21 cellular contexts compared by ENCODE assay signal in genomic region chr1:44693159-44693558, GRCh38. TPM values are rescaled to one million over a fixed set of nuclear protein-coding genes. Genes with fewer than 3 reads are reported as not detected.
DNase-seq lines count a peak whose midpoint lies in the region; ATAC-seq and TF ChIP-seq lines count a peak whose summit lies in the region.
"Had no signal": no experiment of that assay in that cellular context is flagged by ENCODE, and none has a peak within 500 bp of the region (broad histone marks: within the 10 kb centered on the region; RNA-seq: fewer than 3 reads in every experiment).

No MANE protein-coding gene starts in this region.

- CTCF ChIA-PET in activated CD8-positive, alpha-beta T cell treated with anti-CD3 and anti-CD28 coated beads for 36 hours (lab: Charles Lee): interaction anchor here (0.8 to 0.9 kb wide), 2 partner anchors 25 to 38 kb away, joined by 3 to 4 read pairs; no protein-coding TSS in a partner anchor

- H3K27me3 Mint-ChIP-seq in activated T-cell treated with anti-CD3 and anti-CD28 coated beads, Interleukin-2, amount 50 U/mL, for 72 hours (ENCODE audit: low read depth): no peaks in the 10 kb centered on the region
- H3K27me3 Mint-ChIP-seq in activated T-cell treated with anti-CD3 and anti-CD28 coated beads, Interleukin-2, amount 50 U/mL, for 4 hours (ENCODE audit: low read depth): peaks cover 4% of the 10 kb centered on the region
- no peaks in the 10 kb centered on the region for H3K27me3 Mint-ChIP-seq in activated CD8-positive, alpha-beta T cell treated with anti-CD3 and anti-CD28 coated beads for 36 hours
- no peaks in the 10 kb centered on the region for H3K27me3 Mint-ChIP-seq in stimulated activated naive CD8-positive, alpha-beta T cell treated with anti-CD3 and anti-CD28 coated beads, Interleukin-15, amount 100 ng/mL, for 72 hours

- H3K27ac Mint-ChIP-seq in activated T-cell treated with anti-CD3 and anti-CD28 coated beads, Interleukin-2, amount 50 U/mL, for 72 hours: no peak overlapping the region
- H3K27ac Mint-ChIP-seq in activated CD8-positive, alpha-beta T cell treated with anti-CD3 and anti-CD28 coated beads for 36 hours: no peak overlapping the region
- peak overlapping the region; percentile 36 to 54 for H3K27ac Mint-ChIP-seq in stimulated activated naive CD8-positive, alpha-beta T cell treated with anti-CD3 and anti-CD28 coated beads, Interleukin-15, amount 100 ng/mL, for 72 hours
- H3K27ac Mint-ChIP-seq: CD4-positive, alpha-beta T cell had no signal

- peak; percentile 64 to 69 for ATAC-seq in activated T-cell treated with anti-CD3 and anti-CD28 coated beads, Interleukin-2, amount 50 U/mL, for 72 hours (replicated peaks in 1 of 2)
- ATAC-seq in activated T-cell treated with anti-CD3 and anti-CD28 coated beads, Interleukin-2, amount 50 U/mL, for 4 hours: no peak
- peak; percentile 83 for ATAC-seq in activated CD8-positive, alpha-beta T cell treated with anti-CD3 and anti-CD28 coated beads for 36 hours
- peak; percentile 83 for ATAC-seq in stimulated activated naive CD8-positive, alpha-beta T cell treated with anti-CD3 and anti-CD28 coated beads, Interleukin-15, amount 100 ng/mL, for 72 hours
- ATAC-seq in GM18858 (IDR thresholded peaks at IDR 0.05; ENCODE audit: unreplicated experiment): no peak
- ATAC-seq: heart right ventricle, right lobe of liver had no signal

- intact Hi-C loops in activated CD8-positive, alpha-beta T cell treated with anti-CD3 and anti-CD28 coated beads for 36 hours (cut with micrococcal nuclease): no loop called here

- TF ChIP-seq CTCF in activated CD8-positive, alpha-beta T cell treated with anti-CD3 and anti-CD28 coated beads for 36 hours (IDR thresholded peaks at IDR 0.05): no peak

- H3K36me3 Mint-ChIP-seq in activated T-cell treated with anti-CD3 and anti-CD28 coated beads, Interleukin-2, amount 50 U/mL, for 72 hours (ENCODE audit: insufficient read depth in 2 of 2): no peaks in the 10 kb centered on the region
- peaks cover 2% of the 10 kb centered on the region for H3K36me3 Mint-ChIP-seq in activated T-cell treated with anti-CD3 and anti-CD28 coated beads, Interleukin-2, amount 50 U/mL, for 4 hours (ENCODE audit: insufficient read depth)
- no peaks in the 10 kb centered on the region for H3K36me3 Mint-ChIP-seq in activated CD8-positive, alpha-beta T cell treated with anti-CD3 and anti-CD28 coated beads for 36 hours (ENCODE audit: low read depth)
- H3K36me3 Mint-ChIP-seq: naive B cell had no signal

- H3K4me3 Mint-ChIP-seq in activated T-cell treated with anti-CD3 and anti-CD28 coated beads, Interleukin-2, amount 50 U/mL, for 72 hours: no peak overlapping the region
- no peak overlapping the region for H3K4me3 Mint-ChIP-seq in activated T-cell treated with anti-CD3 and anti-CD28 coated beads, Interleukin-2, amount 50 U/mL, for 4 hours
- H3K4me3 Mint-ChIP-seq in activated CD8-positive, alpha-beta T cell treated with anti-CD3 and anti-CD28 coated beads for 36 hours: no peak overlapping the region
- H3K4me3 Mint-ChIP-seq in stimulated activated naive CD8-positive, alpha-beta T cell treated with anti-CD3 and anti-CD28 coated beads, Interleukin-15, amount 100 ng/mL, for 72 hours: no peak overlapping the region
- H3K4me3 Mint-ChIP-seq: CD4-positive, alpha-beta T cell; central memory CD8-positive, alpha-beta T cell had no signal

- peaks cover 38% of the 10 kb centered on the region for H3K4me1 Mint-ChIP-seq in activated T-cell treated with anti-CD3 and anti-CD28 coated beads, Interleukin-2, amount 50 U/mL, for 72 hours (ENCODE audit: low read depth)
- peaks cover 22% of the 10 kb centered on the region for H3K4me1 Mint-ChIP-seq in activated T-cell treated with anti-CD3 and anti-CD28 coated beads, Interleukin-2, amount 50 U/mL, for 4 hours (ENCODE audit: low read depth)
- H3K4me1 Mint-ChIP-seq in activated CD8-positive, alpha-beta T cell treated with anti-CD3 and anti-CD28 coated beads for 36 hours (ENCODE audit: low read depth): peaks cover 40% of the 10 kb centered on the region
- H3K4me1 Mint-ChIP-seq in stimulated activated naive CD8-positive, alpha-beta T cell treated with anti-CD3 and anti-CD28 coated beads, Interleukin-15, amount 100 ng/mL, for 72 hours: peaks cover 39% of the 10 kb centered on the region

- POLR2A ChIA-PET in activated CD8-positive, alpha-beta T cell treated with anti-CD3 and anti-CD28 coated beads for 36 hours (lab: Charles Lee): interaction anchor here (3.3 to 6.9 kb wide), 2 partner anchors 29 to 38 kb away, joined by 12 to 58 read pairs; partner anchors contain the start of gene RNU5D-1

- peak in 1 of 2 donors; percentile 21 for DNase-seq in activated T-cell treated with anti-CD3 and anti-CD28 coated beads, Interleukin-2, amount 50 U/mL, for 72 hours
- DNase-seq in activated T-cell treated with anti-CD3 and anti-CD28 coated beads, Interleukin-2, amount 50 U/mL, for 4 hours: no peak
- peak; percentile 56 for DNase-seq in activated CD8-positive, alpha-beta T cell treated with anti-CD3 and anti-CD28 coated beads for 36 hours
- peak in 1 of 2 donors; percentile 42 for DNase-seq in stimulated activated naive CD8-positive, alpha-beta T cell treated with anti-CD3 and anti-CD28 coated beads, Interleukin-15, amount 100 ng/mL, for 72 hours
- DNase-seq in islet precursor cell: no peak
- DNase-seq: ACHN; activated effector memory CD4-positive, alpha-beta T cell treated with anti-CD3 and anti-CD28 coated beads, Interleukin-2, amount 50 U/mL, for 16 hours; anterior cingulate cortex; CD4-positive, alpha-beta T cell; DMS53; effector CD8-positive, alpha-beta T cell; heart right ventricle; naive B cell; NCI-H1436; NCI-H774; right lobe of liver; stimulated activated CD4-positive, alpha-beta T cell treated with anti-CD3 and anti-CD28 coated beads, Interleukin-2, amount 100 ng/mL, for 24 hours had no signal

- H3K9me3 Mint-ChIP-seq in activated T-cell treated with anti-CD3 and anti-CD28 coated beads, Interleukin-2, amount 50 U/mL, for 72 hours: no peaks in the 10 kb centered on the region
- no peaks in the 10 kb centered on the region for H3K9me3 Mint-ChIP-seq in activated T-cell treated with anti-CD3 and anti-CD28 coated beads, Interleukin-2, amount 50 U/mL, for 4 hours
- no peaks in the 10 kb centered on the region for H3K9me3 Mint-ChIP-seq in activated CD8-positive, alpha-beta T cell treated with anti-CD3 and anti-CD28 coated beads for 36 hours
- H3K9me3 Mint-ChIP-seq in stimulated activated naive CD8-positive, alpha-beta T cell treated with anti-CD3 and anti-CD28 coated beads, Interleukin-15, amount 100 ng/mL, for 72 hours: no peaks in the 10 kb centered on the region
- H3K9me3 Mint-ChIP-seq: CD4-positive, alpha-beta T cell; central memory CD8-positive, alpha-beta T cell; naive B cell had no signal

RNA-seq across cellular contexts. Expression of gene ARMH1, which starts 18.6 kb away (rescaled TPM):
- total RNA-seq in activated T-cell treated with anti-CD3 and anti-CD28 coated beads, Interleukin-2, amount 50 U/mL, for 72 hours: 100 to 1,000 TPM; 108 to 123 TPM
- 10 to 100 TPM; 29.4 to 57.2 (median 49.5) TPM for total RNA-seq in activated T-cell treated with anti-CD3 and anti-CD28 coated beads, Interleukin-2, amount 50 U/mL, for 4 hours
- 100 to 1,000 TPM; 162 to 165 TPM for total RNA-seq in activated CD8-positive, alpha-beta T cell treated with anti-CD3 and anti-CD28 coated beads for 36 hours

RNA-seq across cellular contexts. Expression of gene TMEM53, which starts 18.9 kb away (rescaled TPM):
- total RNA-seq in activated T-cell treated with anti-CD3 and anti-CD28 coated beads, Interleukin-2, amount 50 U/mL, for 72 hours: 1 to 10 TPM; 3.8 to 4.5 TPM
- total RNA-seq in activated T-cell treated with anti-CD3 and anti-CD28 coated beads, Interleukin-2, amount 50 U/mL, for 4 hours: 1 to 10 TPM; 1.8 to 3.6 (median 2.2) TPM
- 1 to 10 TPM; 2.3 to 3.5 TPM for total RNA-seq in activated CD8-positive, alpha-beta T cell treated with anti-CD3 and anti-CD28 coated beads for 36 hours

RNA-seq across cellular contexts. Expression of gene RNU5D-1, which starts 37.8 kb away (rescaled TPM):
- total RNA-seq in activated T-cell treated with anti-CD3 and anti-CD28 coated beads, Interleukin-2, amount 50 U/mL, for 72 hours: not detected
- not detected for total RNA-seq in activated T-cell treated with anti-CD3 and anti-CD28 coated beads, Interleukin-2, amount 50 U/mL, for 4 hours
- total RNA-seq in activated CD8-positive, alpha-beta T cell treated with anti-CD3 and anti-CD28 coated beads for 36 hours: not detected
- total RNA-seq: CD4-positive, alpha-beta T cell; heart right ventricle; lung microvascular endothelial cell; osteocyte; right lobe of liver had no signal

RNA-seq across cellular contexts. Expression of gene KIF2C, which starts 46.5 kb away (rescaled TPM):
- 100 to 1,000 TPM; 134 to 147 TPM for total RNA-seq in activated T-cell treated with anti-CD3 and anti-CD28 coated beads, Interleukin-2, amount 50 U/mL, for 72 hours
- total RNA-seq in activated T-cell treated with anti-CD3 and anti-CD28 coated beads, Interleukin-2, amount 50 U/mL, for 4 hours: 1 to 10 TPM; 5.0 to 8.1 (median 8.1) TPM
- 10 to 100 TPM; 92.6 to 95.0 TPM for total RNA-seq in activated CD8-positive, alpha-beta T cell treated with anti-CD3 and anti-CD28 coated beads for 36 hours

Comparison
In these comparisons a context has a peak if more than half of its experiments do, and no peak if none do; other contexts are left out.
1. ATAC-seq: peak in activated T-cell treated with anti-CD3 and anti-CD28 coated beads, Interleukin-2, amount 50 U/mL, for 72 hours (2 of 2), activated CD8-positive, alpha-beta T cell treated with anti-CD3 and anti-CD28 coated beads for 36 hours (single experiment) and stimulated activated naive CD8-positive, alpha-beta T cell treated with anti-CD3 and anti-CD28 coated beads, Interleukin-15, amount 100 ng/mL, for 72 hours (single experiment); none in activated T-cell treated with anti-CD3 and anti-CD28 coated beads, Interleukin-2, amount 50 U/mL, for 4 hours (0 of 2) and GM18858 (single experiment).
2. H3K27ac Mint-ChIP-seq: peak in stimulated activated naive CD8-positive, alpha-beta T cell treated with anti-CD3 and anti-CD28 coated beads, Interleukin-15, amount 100 ng/mL, for 72 hours (2 of 2); none in activated T-cell treated with anti-CD3 and anti-CD28 coated beads, Interleukin-2, amount 50 U/mL, for 72 hours (single experiment) and activated CD8-positive, alpha-beta T cell treated with anti-CD3 and anti-CD28 coated beads for 36 hours (single experiment).